Comparison of ENCODE assay signal across 8 cellular contexts in the genomic region with DNA sequence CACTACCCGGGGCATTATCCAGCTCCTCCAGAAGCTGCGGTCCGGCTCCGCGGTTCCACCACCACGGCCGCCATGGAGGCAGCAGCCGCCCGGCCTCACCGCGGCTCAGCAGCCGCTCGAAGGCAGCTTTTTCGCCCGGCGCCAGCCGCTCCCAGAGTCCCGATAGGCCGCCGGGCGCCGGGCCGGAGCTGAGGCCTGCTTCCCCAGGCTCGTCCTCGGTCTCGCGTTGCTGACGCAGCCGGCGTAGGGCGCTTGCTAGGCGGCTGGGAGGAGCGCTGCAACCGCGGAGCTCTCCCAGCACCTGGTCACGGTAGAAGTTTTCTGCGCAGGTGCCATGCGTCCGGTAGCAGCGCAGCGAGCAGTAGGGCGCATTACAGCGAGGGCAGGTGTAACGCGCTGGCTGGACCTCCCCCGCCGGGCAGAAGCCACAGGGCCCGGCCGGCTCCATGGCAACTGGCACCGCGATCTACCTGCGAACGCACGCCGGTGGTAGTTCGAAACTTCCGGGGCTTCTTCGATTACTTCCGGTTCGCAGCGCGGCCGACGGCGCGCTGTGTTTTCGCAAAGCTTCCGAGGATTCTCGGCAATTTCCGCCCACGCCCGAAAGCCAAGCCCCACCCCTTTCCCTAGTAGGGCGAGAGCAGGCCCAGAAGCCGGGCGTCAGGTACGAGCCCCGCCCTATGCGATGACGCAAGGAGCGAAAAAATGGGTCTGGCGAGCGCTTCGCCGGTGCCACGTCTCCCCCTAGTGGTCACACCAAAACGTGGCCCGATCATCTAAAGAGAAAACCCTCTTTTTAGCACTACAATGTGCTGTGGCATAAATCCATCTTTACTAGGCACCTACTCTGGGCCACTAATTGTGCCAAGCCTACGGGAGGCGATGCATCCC. TPM values are rescaled to one million over a fixed set of nuclear protein-coding genes. Genes with fewer than 3 reads are reported as not detected.
DNase-seq lines count a peak whose midpoint lies in the region; ATAC-seq and TF ChIP-seq lines count a peak whose summit lies in the region.

A gene (minus strand): TSS at position 496 of the 891 bp plus-strand sequence. CDS start 48 bp downstream, at position 448.

- peak within 1 kb of the TSS; percentile 52 to 89 for H3K27ac ChIP-seq in coronary artery

- peaks cover 40% of the 10 kb centered on the region for H3K36me3 Mint-ChIP-seq in activated CD4-positive, alpha-beta T cell treated with anti-CD3 and anti-CD28 coated beads, Interleukin-2, amount 10 ng/mL, durations not matched to agents 7 days and 5 days (ENCODE audit: low read depth)

- H3K27me3 Mint-ChIP-seq in activated CD4-positive, alpha-beta T cell treated with anti-CD3 and anti-CD28 coated beads, Interleukin-2, amount 10 ng/mL, durations not matched to agents 7 days and 5 days = no peaks in the 10 kb centered on the region

- intact Hi-C loops in left colon (cut with DNase I, micrococcal nuclease) = no loop called here

- H3K27ac Mint-ChIP-seq in activated CD4-positive, alpha-beta T cell treated with anti-CD3 and anti-CD28 coated beads, Interleukin-2, amount 10 ng/mL, durations not matched to agents 7 days and 5 days = peak within 1 kb of the TSS; percentile 96

- CTCF ChIA-PET in activated CD4-positive, alpha-beta T cell treated with anti-CD3 and anti-CD28 coated beads, Interleukin-2, amount 10 ng/mL, durations not matched to agents 7 days and 5 days (lab: Charles Lee) = interaction anchor here (0.6 to 2.5 kb wide), 29 partner anchors 9 to 484 kb away, joined by 3 to 12 read pairs (median 4); a partner anchor contains a TSS

- H3K4me1 Mint-ChIP-seq in activated CD4-positive, alpha-beta T cell treated with anti-CD3 and anti-CD28 coated beads, Interleukin-2, amount 10 ng/mL, durations not matched to agents 7 days and 5 days = peaks cover 64% of the 10 kb centered on the region

- H3K4me3 Mint-ChIP-seq in activated CD4-positive, alpha-beta T cell treated with anti-CD3 and anti-CD28 coated beads, Interleukin-2, amount 10 ng/mL, durations not matched to agents 7 days and 5 days = peak within 1 kb of the TSS; percentile 87

- POLR2A ChIA-PET in activated CD4-positive, alpha-beta T cell treated with anti-CD3 and anti-CD28 coated beads, Interleukin-2, amount 10 ng/mL, durations not matched to agents 7 days and 5 days (lab: Charles Lee) = interaction anchor here (0.6 to 1.1 kb wide), 2 partner anchors 145 to 532 kb away, joined by 3 read pairs; a partner anchor contains a TSS

- peak; percentile 87 for TF ChIP-seq CTCF in coronary artery (IDR thresholded peaks at IDR 0.05)

- peak within 1 kb of the TSS; percentile 88 for H3K4me3 ChIP-seq in coronary artery

- DNase-seq in C1 segment of cervical spinal cord (lab: John Stamatoyannopoulos, UW) (peak; percentile 69 to 99 (median 96)), NCI-H526 treated with DMSO at 0.1 percent for 48 hours (lab: John Stamatoyannopoulos, UW) (peak; percentile 98), coronary artery (ENCODE audit: low spot score) (peak; percentile 99), left colon (peak; percentile 99 to 100)
- peak; percentile 100 for DNase-seq in activated CD4-positive, alpha-beta T cell treated with anti-CD3 and anti-CD28 coated beads, Interleukin-2, amount 10 ng/mL, durations not matched to agents 7 days and 5 days
- peak; percentile 100 for DNase-seq in stimulated activated CD4-positive, alpha-beta T cell treated with anti-CD3 and anti-CD28 coated beads, Interleukin-2, amount 100 ng/mL, for 24 hours

- no peaks in the 10 kb centered on the region for H3K9me3 Mint-ChIP-seq in activated CD4-positive, alpha-beta T cell treated with anti-CD3 and anti-CD28 coated beads, Interleukin-2, amount 10 ng/mL, durations not matched to agents 7 days and 5 days

- ATAC-seq in GM19324 (IDR thresholded peaks at IDR 0.05; ENCODE audit: low FRiP score, unreplicated experiment) = peak; percentile 71
- ATAC-seq in HG03520 (IDR thresholded peaks at IDR 0.05; ENCODE audit: unreplicated experiment) = peak; percentile 49
- ATAC-seq in left colon = peak; percentile 74

RNA-seq across cellular contexts. Expression of the gene that starts here (rescaled TPM):
- total RNA-seq in activated CD4-positive, alpha-beta T cell treated with anti-CD3 and anti-CD28 coated beads, Interleukin-2, amount 10 ng/mL, durations not matched to agents 7 days and 5 days = 1 to 10 TPM; 8.6 to 9.9 TPM
- total RNA-seq in left colon = 1 to 10 TPM; 7.3 to 9.7 TPM

Comparison
In these comparisons a context has a peak if more than half of its experiments do, and no peak if none do; other contexts are left out.
1. Peak in every context shown above with its lines: DNase-seq, ATAC-seq, H3K4me3 ChIP-seq and H3K27ac ChIP-seq.